In the genomic region with DNA sequence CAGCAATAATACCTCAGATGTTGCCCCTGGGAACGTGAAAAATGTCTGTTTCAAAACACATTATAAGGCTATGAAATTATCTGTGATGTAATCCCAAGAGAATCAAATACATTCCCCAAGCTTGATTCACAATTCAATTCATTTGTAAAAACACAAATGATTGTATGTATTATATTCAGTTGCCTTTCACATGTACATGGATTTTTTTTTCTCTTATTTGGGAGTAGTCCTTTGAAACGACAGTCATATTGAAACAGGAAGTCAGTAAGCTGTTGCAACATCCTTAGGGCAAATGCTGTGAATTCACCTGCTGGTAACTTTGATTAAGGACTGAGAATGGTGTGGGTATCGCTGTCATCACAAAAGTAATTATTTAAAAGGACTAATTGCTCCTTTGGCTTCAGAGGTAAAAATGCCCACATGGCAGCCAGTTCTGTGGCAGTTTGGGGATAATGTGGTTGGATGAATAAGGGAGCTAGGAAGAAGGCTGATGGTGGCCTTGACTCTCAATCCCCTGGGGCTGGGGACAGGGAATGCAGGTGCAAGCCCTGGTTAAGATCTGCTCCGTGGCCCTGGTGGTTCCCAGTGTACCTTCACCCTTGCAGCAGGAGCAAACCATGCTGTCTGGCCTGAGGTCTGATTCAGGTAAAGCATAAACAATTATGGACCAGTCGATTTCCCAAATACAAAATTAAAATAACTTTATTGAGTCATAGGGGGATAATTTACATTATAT, we compare ENCODE assay signal across 8 cellular contexts. TPM values are rescaled to one million over a fixed set of nuclear protein-coding genes. Genes with fewer than 3 reads are reported as not detected.
DNase-seq lines count a peak whose midpoint lies in the region; ATAC-seq and TF ChIP-seq lines count a peak whose summit lies in the region.

No MANE protein-coding gene starts in this region.

- H3K4me3 ChIP-seq in HEK293 (ENCODE audit: low read depth, low read length), result no peak overlapping the region
- no peak overlapping the region for H3K4me3 ChIP-seq in choroid plexus epithelial cell (ENCODE audit: low read depth, low read length)
- no peak overlapping the region for H3K4me3 ChIP-seq in stomach
- H3K4me3 ChIP-seq in vagina, result no peak overlapping the region

- no peaks in the 10 kb centered on the region for H3K9me3 ChIP-seq in HEK293 (ENCODE audit: control insufficient read depth, insufficient read depth, low read depth, low read length)
- no peaks in the 10 kb centered on the region for H3K9me3 ChIP-seq in stomach
- H3K9me3 ChIP-seq in vagina, result no peaks in the 10 kb centered on the region

- POLR2A ChIA-PET in HEK293 (lab: Yijun Ruan, JAX), result no interaction called here

- CTCF ChIA-PET in HEK293 (lab: Yijun Ruan, JAX), result interaction anchor here (0.7 kb wide), 2 partner anchors 9 to 100 kb away, joined by 3 to 4 read pairs; no protein-coding TSS in a partner anchor

- ATAC-seq in GM18517 (IDR thresholded peaks at IDR 0.05; ENCODE audit: unreplicated experiment), result peak; percentile 91

- WGBS in stomach, 5 donors, result 20 to 31% (median 28%) methylated on average over 5 of the region's 5 CpGs

- H3K27ac ChIP-seq in HEK293 (ENCODE audit: extremely low read depth, low read depth, low read length), result no peak overlapping the region
- peak overlapping the region; percentile 79 to 86 (median 85) for H3K27ac ChIP-seq in stomach
- H3K27ac ChIP-seq in vagina, result no peak overlapping the region

- intact Hi-C loops in stomach (cut with DNase I; ENCODE audit: low total_unique reads), result no loop called here
- intact Hi-C loops in vagina (cut with DNase I), result no loop called here

- DNase-seq in NAMALWA (ENCODE audit: low spot score), result peak; percentile 74
- peak; percentile 55 for DNase-seq in choroid plexus epithelial cell (ENCODE audit: low read depth)
- no peak for DNase-seq in stomach
- DNase-seq in vagina (ENCODE audit: extremely low spot score in 2 of 2), result no peak
- DNase-seq in glomerular visceral epithelial cell (ENCODE audit: extremely low spot score), result no peak
- DNase-seq in hypothalamus (lab: John Stamatoyannopoulos, UW), result no peak

- TF ChIP-seq EP300 in stomach (IDR thresholded peaks at IDR 0.05), result no peak

- no peaks in the 10 kb centered on the region for H3K4me1 ChIP-seq in HEK293 (ENCODE audit: control insufficient read depth, insufficient read depth, low read length)
- peaks cover 53 to 95% (median 78%) of the 10 kb centered on the region in 4 donors for H3K4me1 ChIP-seq in stomach
- H3K4me1 ChIP-seq in vagina, result peaks cover 51% of the 10 kb centered on the region

- TF ChIP-seq CTCF in HEK293 (tag by site-specific recombination; IDR thresholded peaks at IDR 0.05) (no peak), choroid plexus epithelial cell (conservative IDR thresholded peaks at IDR 0.05; ENCODE audit: low read depth, low read length) (no peak), stomach (IDR thresholded peaks at IDR 0.05) (no peak), vagina (IDR thresholded peaks at IDR 0.05) (no peak)

- H3K27me3 ChIP-seq in stomach (no peaks in the 10 kb centered on the region), vagina (no peaks in the 10 kb centered on the region)

- TF ChIP-seq POLR2A in stomach (IDR thresholded peaks at IDR 0.05) (no peak), vagina (IDR thresholded peaks at IDR 0.05) (no peak)

- H3K36me3 ChIP-seq in HEK293 (ENCODE audit: control insufficient read depth in 2 of 2, insufficient read depth in 1 of 2, low read length in 2 of 2), result no peaks in the 10 kb centered on the region
- no peaks in the 10 kb centered on the region for H3K36me3 ChIP-seq in stomach
- no peaks in the 10 kb centered on the region for H3K36me3 ChIP-seq in vagina

TF ChIP-seq in HEK293, 187 proteins besides CTCF, POLR2A, EP300 and RAD21:
- TF ChIP-seq GLIS1 (tag by site-specific recombination; IDR thresholded peaks at IDR 0.05) (no peak), ZXDB (tag by site-specific recombination; IDR thresholded peaks at IDR 0.05) (no peak), ZNF274 (IDR thresholded peaks at IDR 0.05; ENCODE audit: low read length) (no peak), ZNF274 (tag by site-specific recombination; IDR thresholded peaks at IDR 0.05; ENCODE audit: borderline replicate concordance) (no peak), ZNF324 (tag by site-specific recombination; IDR thresholded peaks at IDR 0.05) (no peak), ZNF366 (tag by site-specific recombination; conservative IDR thresholded peaks at IDR 0.05) (no peak), FEZF1 (tag by site-specific recombination; IDR thresholded peaks at IDR 0.05) (no peak)
- TF ChIP-seq, protein P1, sequence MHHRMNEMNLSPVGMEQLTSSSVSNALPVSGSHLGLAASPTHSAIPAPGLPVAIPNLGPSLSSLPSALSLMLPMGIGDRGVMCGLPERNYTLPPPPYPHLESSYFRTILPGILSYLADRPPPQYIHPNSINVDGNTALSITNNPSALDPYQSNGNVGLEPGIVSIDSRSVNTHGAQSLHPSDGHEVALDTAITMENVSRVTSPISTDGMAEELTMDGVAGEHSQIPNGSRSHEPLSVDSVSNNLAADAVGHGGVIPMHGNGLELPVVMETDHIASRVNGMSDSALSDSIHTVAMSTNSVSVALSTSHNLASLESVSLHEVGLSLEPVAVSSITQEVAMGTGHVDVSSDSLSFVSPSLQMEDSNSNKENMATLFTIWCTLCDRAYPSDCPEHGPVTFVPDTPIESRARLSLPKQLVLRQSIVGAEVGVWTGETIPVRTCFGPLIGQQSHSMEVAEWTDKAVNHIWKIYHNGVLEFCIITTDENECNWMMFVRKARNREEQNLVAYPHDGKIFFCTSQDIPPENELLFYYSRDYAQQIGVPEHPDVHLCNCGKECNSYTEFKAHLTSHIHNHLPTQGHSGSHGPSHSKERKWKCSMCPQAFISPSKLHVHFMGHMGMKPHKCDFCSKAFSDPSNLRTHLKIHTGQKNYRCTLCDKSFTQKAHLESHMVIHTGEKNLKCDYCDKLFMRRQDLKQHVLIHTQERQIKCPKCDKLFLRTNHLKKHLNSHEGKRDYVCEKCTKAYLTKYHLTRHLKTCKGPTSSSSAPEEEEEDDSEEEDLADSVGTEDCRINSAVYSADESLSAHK (tag by site-specific recombination; IDR thresholded peaks at IDR 0.05), result 0 out of 2 replicates have a peak, but pooled peaks have one; percentile 44
TF ChIP-seq in HEK293: peak in this region for 1.

RNA-seq across cellular contexts. Expression of a gene that starts 13.3 kb away (rescaled TPM):
- total RNA-seq in stomach (100 to 1,000 TPM in 3 of 5 donors, 10 to 100 TPM in 2; 36.2 to 142 (median 113) TPM), vagina (121 TPM)
- polyA plus RNA-seq in stomach, result 10 to 100 TPM; 15.5 to 22.8 (median 19.4) TPM

Comparison
In these comparisons a context has a peak if more than half of its experiments do, and no peak if none do; other contexts are left out.
1. H3K27ac ChIP-seq: peak in stomach (5 of 5); none in HEK293 (single experiment) and vagina (single experiment).
2. DNase-seq: peak in NAMALWA (single experiment) and choroid plexus epithelial cell (single experiment); none in stomach (single experiment), vagina (0 of 2), glomerular visceral epithelial cell (single experiment) and hypothalamus (0 of 51).